1 cellular context compared by ENCODE assay signal in the genomic region with DNA sequence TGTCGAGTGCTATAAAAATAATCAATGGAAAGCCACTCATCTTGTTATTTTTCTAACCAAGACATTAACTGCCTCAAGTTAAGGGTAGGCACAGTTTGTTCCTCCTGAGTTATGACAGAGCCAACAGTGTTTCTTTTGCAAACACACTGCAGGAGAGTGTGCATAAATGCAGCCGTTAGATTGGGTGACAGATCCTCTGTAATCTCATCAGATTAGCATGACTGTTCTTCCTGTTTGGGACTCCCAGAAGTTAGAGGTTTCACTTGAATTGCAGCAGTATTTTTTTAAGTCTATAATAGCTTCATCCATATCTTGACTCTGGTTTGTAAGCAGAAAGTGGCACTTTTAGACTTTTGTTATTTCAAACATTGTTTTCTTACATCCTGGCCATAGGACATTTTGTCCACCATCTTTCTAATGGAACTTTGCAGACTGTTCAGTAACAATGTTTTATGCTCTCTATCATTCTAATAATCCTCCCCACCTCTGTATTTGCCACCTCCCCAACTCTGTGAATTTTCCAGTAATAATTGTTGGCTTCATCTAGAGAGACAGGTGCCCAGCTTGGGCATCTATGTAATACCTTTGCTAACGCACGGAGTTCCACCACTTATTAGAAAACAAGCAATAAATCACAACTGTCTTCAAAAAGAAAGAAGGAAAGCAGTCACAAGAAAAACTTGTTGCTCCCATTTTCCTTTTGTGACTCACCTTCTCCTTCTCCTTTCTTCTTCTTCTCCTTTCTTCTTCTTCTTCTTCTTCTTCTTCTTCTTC.
TF ChIP-seq lines count a peak whose summit lies in the region.

No MANE protein-coding gene starts in this region.

TF ChIP-seq in K562, 482 proteins besides CTCF, POLR2A, EP300 and RAD21 (continued from another document and continues in another):
- TF ChIP-seq, protein P1, sequence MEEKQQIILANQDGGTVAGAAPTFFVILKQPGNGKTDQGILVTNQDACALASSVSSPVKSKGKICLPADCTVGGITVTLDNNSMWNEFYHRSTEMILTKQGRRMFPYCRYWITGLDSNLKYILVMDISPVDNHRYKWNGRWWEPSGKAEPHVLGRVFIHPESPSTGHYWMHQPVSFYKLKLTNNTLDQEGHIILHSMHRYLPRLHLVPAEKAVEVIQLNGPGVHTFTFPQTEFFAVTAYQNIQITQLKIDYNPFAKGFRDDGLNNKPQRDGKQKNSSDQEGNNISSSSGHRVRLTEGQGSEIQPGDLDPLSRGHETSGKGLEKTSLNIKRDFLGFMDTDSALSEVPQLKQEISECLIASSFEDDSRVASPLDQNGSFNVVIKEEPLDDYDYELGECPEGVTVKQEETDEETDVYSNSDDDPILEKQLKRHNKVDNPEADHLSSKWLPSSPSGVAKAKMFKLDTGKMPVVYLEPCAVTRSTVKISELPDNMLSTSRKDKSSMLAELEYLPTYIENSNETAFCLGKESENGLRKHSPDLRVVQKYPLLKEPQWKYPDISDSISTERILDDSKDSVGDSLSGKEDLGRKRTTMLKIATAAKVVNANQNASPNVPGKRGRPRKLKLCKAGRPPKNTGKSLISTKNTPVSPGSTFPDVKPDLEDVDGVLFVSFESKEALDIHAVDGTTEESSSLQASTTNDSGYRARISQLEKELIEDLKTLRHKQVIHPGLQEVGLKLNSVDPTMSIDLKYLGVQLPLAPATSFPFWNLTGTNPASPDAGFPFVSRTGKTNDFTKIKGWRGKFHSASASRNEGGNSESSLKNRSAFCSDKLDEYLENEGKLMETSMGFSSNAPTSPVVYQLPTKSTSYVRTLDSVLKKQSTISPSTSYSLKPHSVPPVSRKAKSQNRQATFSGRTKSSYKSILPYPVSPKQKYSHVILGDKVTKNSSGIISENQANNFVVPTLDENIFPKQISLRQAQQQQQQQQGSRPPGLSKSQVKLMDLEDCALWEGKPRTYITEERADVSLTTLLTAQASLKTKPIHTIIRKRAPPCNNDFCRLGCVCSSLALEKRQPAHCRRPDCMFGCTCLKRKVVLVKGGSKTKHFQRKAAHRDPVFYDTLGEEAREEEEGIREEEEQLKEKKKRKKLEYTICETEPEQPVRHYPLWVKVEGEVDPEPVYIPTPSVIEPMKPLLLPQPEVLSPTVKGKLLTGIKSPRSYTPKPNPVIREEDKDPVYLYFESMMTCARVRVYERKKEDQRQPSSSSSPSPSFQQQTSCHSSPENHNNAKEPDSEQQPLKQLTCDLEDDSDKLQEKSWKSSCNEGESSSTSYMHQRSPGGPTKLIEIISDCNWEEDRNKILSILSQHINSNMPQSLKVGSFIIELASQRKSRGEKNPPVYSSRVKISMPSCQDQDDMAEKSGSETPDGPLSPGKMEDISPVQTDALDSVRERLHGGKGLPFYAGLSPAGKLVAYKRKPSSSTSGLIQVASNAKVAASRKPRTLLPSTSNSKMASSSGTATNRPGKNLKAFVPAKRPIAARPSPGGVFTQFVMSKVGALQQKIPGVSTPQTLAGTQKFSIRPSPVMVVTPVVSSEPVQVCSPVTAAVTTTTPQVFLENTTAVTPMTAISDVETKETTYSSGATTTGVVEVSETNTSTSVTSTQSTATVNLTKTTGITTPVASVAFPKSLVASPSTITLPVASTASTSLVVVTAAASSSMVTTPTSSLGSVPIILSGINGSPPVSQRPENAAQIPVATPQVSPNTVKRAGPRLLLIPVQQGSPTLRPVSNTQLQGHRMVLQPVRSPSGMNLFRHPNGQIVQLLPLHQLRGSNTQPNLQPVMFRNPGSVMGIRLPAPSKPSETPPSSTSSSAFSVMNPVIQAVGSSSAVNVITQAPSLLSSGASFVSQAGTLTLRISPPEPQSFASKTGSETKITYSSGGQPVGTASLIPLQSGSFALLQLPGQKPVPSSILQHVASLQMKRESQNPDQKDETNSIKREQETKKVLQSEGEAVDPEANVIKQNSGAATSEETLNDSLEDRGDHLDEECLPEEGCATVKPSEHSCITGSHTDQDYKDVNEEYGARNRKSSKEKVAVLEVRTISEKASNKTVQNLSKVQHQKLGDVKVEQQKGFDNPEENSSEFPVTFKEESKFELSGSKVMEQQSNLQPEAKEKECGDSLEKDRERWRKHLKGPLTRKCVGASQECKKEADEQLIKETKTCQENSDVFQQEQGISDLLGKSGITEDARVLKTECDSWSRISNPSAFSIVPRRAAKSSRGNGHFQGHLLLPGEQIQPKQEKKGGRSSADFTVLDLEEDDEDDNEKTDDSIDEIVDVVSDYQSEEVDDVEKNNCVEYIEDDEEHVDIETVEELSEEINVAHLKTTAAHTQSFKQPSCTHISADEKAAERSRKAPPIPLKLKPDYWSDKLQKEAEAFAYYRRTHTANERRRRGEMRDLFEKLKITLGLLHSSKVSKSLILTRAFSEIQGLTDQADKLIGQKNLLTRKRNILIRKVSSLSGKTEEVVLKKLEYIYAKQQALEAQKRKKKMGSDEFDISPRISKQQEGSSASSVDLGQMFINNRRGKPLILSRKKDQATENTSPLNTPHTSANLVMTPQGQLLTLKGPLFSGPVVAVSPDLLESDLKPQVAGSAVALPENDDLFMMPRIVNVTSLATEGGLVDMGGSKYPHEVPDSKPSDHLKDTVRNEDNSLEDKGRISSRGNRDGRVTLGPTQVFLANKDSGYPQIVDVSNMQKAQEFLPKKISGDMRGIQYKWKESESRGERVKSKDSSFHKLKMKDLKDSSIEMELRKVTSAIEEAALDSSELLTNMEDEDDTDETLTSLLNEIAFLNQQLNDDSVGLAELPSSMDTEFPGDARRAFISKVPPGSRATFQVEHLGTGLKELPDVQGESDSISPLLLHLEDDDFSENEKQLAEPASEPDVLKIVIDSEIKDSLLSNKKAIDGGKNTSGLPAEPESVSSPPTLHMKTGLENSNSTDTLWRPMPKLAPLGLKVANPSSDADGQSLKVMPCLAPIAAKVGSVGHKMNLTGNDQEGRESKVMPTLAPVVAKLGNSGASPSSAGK (IDR thresholded peaks at IDR 0.05), result no peak; the same call in 1 of the 2 replicates
- TF ChIP-seq KLF13 (tag; IDR thresholded peaks at IDR 0.05; ENCODE audit: borderline replicate concordance, low read depth) (no peak), RBBP5 (IDR thresholded peaks at IDR 0.05; ENCODE audit: borderline replicate concordance, insufficient read depth, low read length, poor library complexity, severe bottlenecking) (no peak), RFX5 (IDR thresholded peaks at IDR 0.05; ENCODE audit: low read depth, low read length) (no peak), ZNF232 (CRISPR knock-in tag; IDR thresholded peaks at IDR 0.05) (no peak), TEAD2 (tag; IDR thresholded peaks at IDR 0.05) (no peak), HNRNPL (IDR thresholded peaks at IDR 0.05; ENCODE audit: low read depth, low read length) (no peak), PRPF4 (IDR thresholded peaks at IDR 0.05; ENCODE audit: insufficient read depth, low read depth, low read length, poor library complexity, severe bottlenecking) (no peak), HIVEP1 (CRISPR knock-in tag; IDR thresholded peaks at IDR 0.05) (no peak), SRSF7 (optimal IDR thresholded peaks at IDR 0.05; ENCODE audit: low read depth, low read length) (no peak), ZNF224 (CRISPR knock-in tag; IDR thresholded peaks at IDR 0.05) (no peak), BCL6 (CRISPR knock-in tag; IDR thresholded peaks at IDR 0.05) (no peak), TSC22D4 (tag; IDR thresholded peaks at IDR 0.05) (no peak)
- TF ChIP-seq, protein P2, sequence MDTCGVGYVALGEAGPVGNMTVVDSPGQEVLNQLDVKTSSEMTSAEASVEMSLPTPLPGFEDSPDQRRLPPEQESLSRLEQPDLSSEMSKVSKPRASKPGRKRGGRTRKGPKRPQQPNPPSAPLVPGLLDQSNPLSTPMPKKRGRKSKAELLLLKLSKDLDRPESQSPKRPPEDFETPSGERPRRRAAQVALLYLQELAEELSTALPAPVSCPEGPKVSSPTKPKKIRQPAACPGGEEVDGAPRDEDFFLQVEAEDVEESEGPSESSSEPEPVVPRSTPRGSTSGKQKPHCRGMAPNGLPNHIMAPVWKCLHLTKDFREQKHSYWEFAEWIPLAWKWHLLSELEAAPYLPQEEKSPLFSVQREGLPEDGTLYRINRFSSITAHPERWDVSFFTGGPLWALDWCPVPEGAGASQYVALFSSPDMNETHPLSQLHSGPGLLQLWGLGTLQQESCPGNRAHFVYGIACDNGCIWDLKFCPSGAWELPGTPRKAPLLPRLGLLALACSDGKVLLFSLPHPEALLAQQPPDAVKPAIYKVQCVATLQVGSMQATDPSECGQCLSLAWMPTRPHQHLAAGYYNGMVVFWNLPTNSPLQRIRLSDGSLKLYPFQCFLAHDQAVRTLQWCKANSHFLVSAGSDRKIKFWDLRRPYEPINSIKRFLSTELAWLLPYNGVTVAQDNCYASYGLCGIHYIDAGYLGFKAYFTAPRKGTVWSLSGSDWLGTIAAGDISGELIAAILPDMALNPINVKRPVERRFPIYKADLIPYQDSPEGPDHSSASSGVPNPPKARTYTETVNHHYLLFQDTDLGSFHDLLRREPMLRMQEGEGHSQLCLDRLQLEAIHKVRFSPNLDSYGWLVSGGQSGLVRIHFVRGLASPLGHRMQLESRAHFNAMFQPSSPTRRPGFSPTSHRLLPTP (IDR thresholded peaks at IDR 0.05; ENCODE audit: borderline replicate concordance, extremely low read depth, insufficient read length), result no peak
- TF ChIP-seq, protein P3, sequence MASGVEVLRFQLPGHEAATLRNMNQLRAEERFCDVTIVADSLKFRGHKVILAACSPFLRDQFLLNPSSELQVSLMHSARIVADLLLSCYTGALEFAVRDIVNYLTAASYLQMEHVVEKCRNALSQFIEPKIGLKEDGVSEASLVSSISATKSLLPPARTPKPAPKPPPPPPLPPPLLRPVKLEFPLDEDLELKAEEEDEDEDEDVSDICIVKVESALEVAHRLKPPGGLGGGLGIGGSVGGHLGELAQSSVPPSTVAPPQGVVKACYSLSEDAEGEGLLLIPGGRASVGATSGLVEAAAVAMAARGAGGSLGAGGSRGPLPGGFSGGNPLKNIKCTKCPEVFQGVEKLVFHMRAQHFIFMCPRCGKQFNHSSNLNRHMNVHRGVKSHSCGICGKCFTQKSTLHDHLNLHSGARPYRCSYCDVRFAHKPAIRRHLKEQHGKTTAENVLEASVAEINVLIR (CRISPR knock-in tag; IDR thresholded peaks at IDR 0.05), result no peak
- TF ChIP-seq, protein P4, sequence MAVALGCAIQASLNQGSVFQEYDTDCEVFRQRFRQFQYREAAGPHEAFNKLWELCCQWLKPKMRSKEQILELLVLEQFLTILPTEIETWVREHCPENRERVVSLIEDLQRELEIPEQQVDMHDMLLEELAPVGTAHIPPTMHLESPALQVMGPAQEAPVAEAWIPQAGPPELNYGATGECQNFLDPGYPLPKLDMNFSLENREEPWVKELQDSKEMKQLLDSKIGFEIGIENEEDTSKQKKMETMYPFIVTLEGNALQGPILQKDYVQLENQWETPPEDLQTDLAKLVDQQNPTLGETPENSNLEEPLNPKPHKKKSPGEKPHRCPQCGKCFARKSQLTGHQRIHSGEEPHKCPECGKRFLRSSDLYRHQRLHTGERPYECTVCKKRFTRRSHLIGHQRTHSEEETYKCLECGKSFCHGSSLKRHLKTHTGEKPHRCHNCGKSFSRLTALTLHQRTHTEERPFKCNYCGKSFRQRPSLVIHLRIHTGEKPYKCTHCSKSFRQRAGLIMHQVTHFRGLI (CRISPR knock-in tag; IDR thresholded peaks at IDR 0.05), result no peak
- TF ChIP-seq, protein P5, sequence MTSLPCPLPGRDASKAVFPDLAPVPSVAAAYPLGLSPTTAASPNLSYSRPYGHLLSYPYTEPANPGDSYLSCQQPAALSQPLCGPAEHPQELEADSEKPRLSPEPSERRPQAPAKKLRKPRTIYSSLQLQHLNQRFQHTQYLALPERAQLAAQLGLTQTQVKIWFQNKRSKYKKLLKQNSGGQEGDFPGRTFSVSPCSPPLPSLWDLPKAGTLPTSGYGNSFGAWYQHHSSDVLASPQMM (CRISPR knock-in tag; IDR thresholded peaks at IDR 0.05), result no peak
- TF ChIP-seq, protein P6, sequence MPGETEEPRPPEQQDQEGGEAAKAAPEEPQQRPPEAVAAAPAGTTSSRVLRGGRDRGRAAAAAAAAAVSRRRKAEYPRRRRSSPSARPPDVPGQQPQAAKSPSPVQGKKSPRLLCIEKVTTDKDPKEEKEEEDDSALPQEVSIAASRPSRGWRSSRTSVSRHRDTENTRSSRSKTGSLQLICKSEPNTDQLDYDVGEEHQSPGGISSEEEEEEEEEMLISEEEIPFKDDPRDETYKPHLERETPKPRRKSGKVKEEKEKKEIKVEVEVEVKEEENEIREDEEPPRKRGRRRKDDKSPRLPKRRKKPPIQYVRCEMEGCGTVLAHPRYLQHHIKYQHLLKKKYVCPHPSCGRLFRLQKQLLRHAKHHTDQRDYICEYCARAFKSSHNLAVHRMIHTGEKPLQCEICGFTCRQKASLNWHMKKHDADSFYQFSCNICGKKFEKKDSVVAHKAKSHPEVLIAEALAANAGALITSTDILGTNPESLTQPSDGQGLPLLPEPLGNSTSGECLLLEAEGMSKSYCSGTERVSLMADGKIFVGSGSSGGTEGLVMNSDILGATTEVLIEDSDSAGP (CRISPR knock-in tag; IDR thresholded peaks at IDR 0.05), result no peak
- TF ChIP-seq, protein P7, sequence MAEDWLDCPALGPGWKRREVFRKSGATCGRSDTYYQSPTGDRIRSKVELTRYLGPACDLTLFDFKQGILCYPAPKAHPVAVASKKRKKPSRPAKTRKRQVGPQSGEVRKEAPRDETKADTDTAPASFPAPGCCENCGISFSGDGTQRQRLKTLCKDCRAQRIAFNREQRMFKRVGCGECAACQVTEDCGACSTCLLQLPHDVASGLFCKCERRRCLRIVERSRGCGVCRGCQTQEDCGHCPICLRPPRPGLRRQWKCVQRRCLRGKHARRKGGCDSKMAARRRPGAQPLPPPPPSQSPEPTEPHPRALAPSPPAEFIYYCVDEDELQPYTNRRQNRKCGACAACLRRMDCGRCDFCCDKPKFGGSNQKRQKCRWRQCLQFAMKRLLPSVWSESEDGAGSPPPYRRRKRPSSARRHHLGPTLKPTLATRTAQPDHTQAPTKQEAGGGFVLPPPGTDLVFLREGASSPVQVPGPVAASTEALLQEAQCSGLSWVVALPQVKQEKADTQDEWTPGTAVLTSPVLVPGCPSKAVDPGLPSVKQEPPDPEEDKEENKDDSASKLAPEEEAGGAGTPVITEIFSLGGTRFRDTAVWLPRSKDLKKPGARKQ (CRISPR knock-in tag; IDR thresholded peaks at IDR 0.05), result no peak
